Comparison of ENCODE assay signal across 16 cellular contexts in the genomic region with DNA sequence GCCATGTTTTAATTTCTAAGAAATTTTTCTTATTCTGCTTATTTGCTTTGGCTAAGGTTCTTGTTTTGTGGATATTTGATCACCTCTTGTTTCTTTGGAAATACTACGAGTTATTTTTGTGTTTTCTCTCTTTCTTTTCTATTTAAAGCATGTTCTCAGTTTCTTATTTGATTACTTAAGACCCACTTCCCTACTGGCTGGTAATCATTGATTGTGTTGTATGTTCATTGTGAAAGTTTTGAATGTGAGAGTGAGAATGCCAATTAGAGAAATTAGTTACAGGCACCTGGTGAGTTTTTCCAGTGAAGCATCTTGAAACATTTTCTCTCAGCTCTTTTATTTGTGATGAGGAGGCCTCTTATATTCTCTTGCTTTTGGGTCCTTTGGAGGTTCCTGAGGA.
DNase-seq lines count a peak whose midpoint lies in the region; ATAC-seq, FAIRE-seq and TF ChIP-seq lines count a peak whose summit lies in the region.
"Had no signal": no experiment of that assay in that cellular context is flagged by ENCODE, and none has a peak within 500 bp of the region (broad histone marks: within the 10 kb centered on the region; RNA-seq: fewer than 3 reads in every experiment).

No MANE protein-coding gene starts in this region.

- H3K27me3 Mint-ChIP-seq in effector memory CD8-positive, alpha-beta T cell = no peaks in the 10 kb centered on the region
- H3K27me3 Mint-ChIP-seq: activated naive CD4-positive, alpha-beta T cell treated with anti-CD3 and anti-CD28 coated beads, Interleukin-2, amount 10 ng/mL, durations not matched to agents 7 days and 5 days; memory B cell had no signal

- H3K27ac Mint-ChIP-seq in effector memory CD8-positive, alpha-beta T cell = no peak overlapping the region
- H3K27ac Mint-ChIP-seq: activated CD8-positive, alpha-beta T cell treated with anti-CD3 and anti-CD28 coated beads, Interleukin-2, amount 10 ng/mL, durations not matched to agents 7 days and 5 days; activated naive CD4-positive, alpha-beta T cell treated with anti-CD3 and anti-CD28 coated beads, Interleukin-2, amount 10 ng/mL, durations not matched to agents 7 days and 5 days; memory B cell; type B pancreatic cell had no signal

- H3K36me3 ChIP-seq in tibial nerve = no peaks in the 10 kb centered on the region

- no peak overlapping the region for H3K4me3 Mint-ChIP-seq in effector memory CD8-positive, alpha-beta T cell
- H3K4me3 Mint-ChIP-seq: activated CD8-positive, alpha-beta T cell treated with anti-CD3 and anti-CD28 coated beads, Interleukin-2, amount 10 ng/mL, durations not matched to agents 7 days and 5 days; activated naive CD4-positive, alpha-beta T cell treated with anti-CD3 and anti-CD28 coated beads, Interleukin-2, amount 10 ng/mL, durations not matched to agents 7 days and 5 days; memory B cell; type B pancreatic cell had no signal

- H3K36me3 Mint-ChIP-seq in effector memory CD8-positive, alpha-beta T cell (ENCODE audit: insufficient read depth) = no peaks in the 10 kb centered on the region
- H3K36me3 Mint-ChIP-seq: activated naive CD4-positive, alpha-beta T cell treated with anti-CD3 and anti-CD28 coated beads, Interleukin-2, amount 10 ng/mL, durations not matched to agents 7 days and 5 days; memory B cell; type B pancreatic cell had no signal

- DNase-seq in GM12891 (ENCODE audit: insufficient read length, low spot score) (no peak), NCI-H2029 treated with DMSO at 0.1 percent for 48 hours (lab: John Stamatoyannopoulos, UW) (no peak), left ventricle myocardium superior (no peak), tibial nerve (ENCODE audit: low spot score in 2 of 2) (no peak)
- no peak for DNase-seq in effector memory CD8-positive, alpha-beta T cell
- DNase-seq: activated CD8-positive, alpha-beta T cell treated with anti-CD3 and anti-CD28 coated beads, Interleukin-2, amount 10 ng/mL, durations not matched to agents 7 days and 5 days; activated naive CD4-positive, alpha-beta T cell treated with anti-CD3 and anti-CD28 coated beads, Interleukin-2, amount 10 ng/mL, durations not matched to agents 7 days and 5 days; caudate nucleus; COR-L47; PC-9 had no signal

- intact Hi-C loops in left ventricle myocardium superior (cut with micrococcal nuclease) = no loop called here

- no peak for TF ChIP-seq CTCF in tibial nerve (IDR thresholded peaks at IDR 0.05)

- TF ChIP-seq EP300 in tibial nerve (IDR thresholded peaks at IDR 0.05) = no peak

- no peaks in the 10 kb centered on the region for H3K9me3 ChIP-seq in tibial nerve
- H3K9me3 ChIP-seq: A549 had no signal

- no peaks in the 10 kb centered on the region for H3K27me3 ChIP-seq in tibial nerve

- H3K4me3 ChIP-seq in tibial nerve = no peak overlapping the region
- H3K4me3 ChIP-seq: A549, PC-9 had no signal

- no peak overlapping the region for H3K27ac ChIP-seq in tibial nerve
- H3K27ac ChIP-seq: A549, PC-9 had no signal

- peaks cover 0 to 1% of the 10 kb centered on the region in 2 donors for H3K9me3 Mint-ChIP-seq in effector memory CD8-positive, alpha-beta T cell
- H3K9me3 Mint-ChIP-seq: activated naive CD4-positive, alpha-beta T cell treated with anti-CD3 and anti-CD28 coated beads, Interleukin-2, amount 10 ng/mL, durations not matched to agents 7 days and 5 days; memory B cell; type B pancreatic cell had no signal

- TF ChIP-seq POLR2A in GM12891 (IDR thresholded peaks at IDR 0.05; ENCODE audit: low read depth, low read length) (no peak), tibial nerve (IDR thresholded peaks at IDR 0.05) (no peak)

- no peaks in the 10 kb centered on the region for H3K4me1 ChIP-seq in tibial nerve
- H3K4me1 ChIP-seq: A549 had no signal

- ATAC-seq in GM19395 (IDR thresholded peaks at IDR 0.05; ENCODE audit: unreplicated experiment) (peak; percentile 89), HG02642 (IDR thresholded peaks at IDR 0.05; ENCODE audit: poor library complexity, unreplicated experiment) (peak; percentile 90), HG03175 (IDR thresholded peaks at IDR 0.05; ENCODE audit: unreplicated experiment) (peak; percentile 97), left ventricle myocardium superior (no peak)
- no peak for ATAC-seq in effector memory CD8-positive, alpha-beta T cell (replicated peaks)
- ATAC-seq: A549; activated CD8-positive, alpha-beta T cell treated with anti-CD3 and anti-CD28 coated beads, Interleukin-2, amount 10 ng/mL, durations not matched to agents 7 days and 5 days had no signal

- H3K4me1 Mint-ChIP-seq in effector memory CD8-positive, alpha-beta T cell (ENCODE audit: low read depth in 2 of 2) = no peaks in the 10 kb centered on the region
- H3K4me1 Mint-ChIP-seq: activated naive CD4-positive, alpha-beta T cell treated with anti-CD3 and anti-CD28 coated beads, Interleukin-2, amount 10 ng/mL, durations not matched to agents 7 days and 5 days; memory B cell had no signal

- 41 to 58% methylated on average over 1 of the region's 1 CpG for WGBS in tibial nerve, 2 donors

- no peak for FAIRE-seq in GM12891 (lab: Jason Lieb, UNC)
- FAIRE-seq: A549 had no signal

TF ChIP-seq in GM12891, 5 proteins besides CTCF, POLR2A, EP300 and RAD21:
- TF ChIP-seq POLR2AphosphoS5 (IDR thresholded peaks at IDR 0.05; ENCODE audit: low read depth, low read length) = no peak
- peak; percentile 58 for TF ChIP-seq SPI1 (IDR thresholded peaks at IDR 0.05; ENCODE audit: low read depth, low read length)
- TF ChIP-seq PAX5 (IDR thresholded peaks at IDR 0.05; ENCODE audit: insufficient read depth, low read length, severe bottlenecking) = no peak
- no peak for TF ChIP-seq POU2F2 (IDR thresholded peaks at IDR 0.05; ENCODE audit: low read depth, low read length)

Comparison
In these comparisons a context has a peak if more than half of its experiments do, and no peak if none do; other contexts are left out.
1. ATAC-seq: peak in GM19395 (single experiment), HG02642 (single experiment) and HG03175 (single experiment); none in left ventricle myocardium superior (single experiment) and effector memory CD8-positive, alpha-beta T cell (single experiment).